ENCODE assay signal across 8 cellular contexts in genomic region chr22:22461583-22461982, GRCh38.
"Had no signal": no experiment of that assay in that cellular context is flagged by ENCODE, and none has a peak within 500 bp of the region (broad histone marks: within the 10 kb centered on the region; RNA-seq: fewer than 3 reads in every experiment).

No MANE protein-coding gene starts in this region.

- FAIRE-seq: G401.6, GM12878, GM12891, GM12892, GM18507, GM19239 had no signal

- ATAC-seq: GM12878 had no signal

- DNase-seq: GDM1, GF-D8 had no signal

- H3K4me3 ChIP-seq: GM12878 had no signal
